Comparison of ENCODE assay signal across 37 cellular contexts in the genomic region with DNA sequence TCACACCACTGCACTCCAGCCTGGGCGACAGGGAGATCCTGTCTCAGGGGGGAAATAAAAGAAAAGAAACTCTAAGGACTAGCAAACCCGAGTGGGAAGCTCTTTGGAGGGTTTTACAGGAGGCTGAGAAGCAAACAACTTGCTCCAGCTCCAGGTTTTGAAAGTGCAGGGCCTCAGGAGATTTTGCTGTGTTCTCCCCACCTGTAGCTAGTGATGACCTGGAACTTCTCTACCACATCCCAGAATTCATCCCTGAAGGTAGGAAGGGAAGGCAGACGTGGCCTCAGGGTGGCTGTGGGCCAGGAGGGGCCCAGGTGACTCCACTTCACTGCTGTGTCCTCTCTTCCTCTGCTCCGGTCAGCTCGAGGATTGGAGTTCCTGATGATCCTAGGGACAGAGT. TPM values are rescaled to one million over a fixed set of nuclear protein-coding genes. Genes with fewer than 3 reads are reported as not detected.
"Had no signal": no experiment of that assay in that cellular context is flagged by ENCODE, and none has a peak within 500 bp of the region (broad histone marks: within the 10 kb centered on the region; RNA-seq: fewer than 3 reads in every experiment).

No MANE protein-coding gene starts in this region.

- H3K27ac ChIP-seq: adrenal gland, ascending aorta, body of pancreas, brain microvascular endothelial cell, breast epithelium, cardiac muscle cell had no signal

- ATAC-seq: activated naive CD4-positive, alpha-beta T cell treated with anti-CD3 and anti-CD28 coated beads, Interleukin-2, amount 50 U/mL, for 72 hours; activated naive CD8-positive, alpha-beta T cell treated with anti-CD3 and anti-CD28 coated beads, Interleukin-2, amount 50 U/mL, for 24 hours; activated T-cell treated with anti-CD3 and anti-CD28 coated beads, Interleukin-2, amount 50 U/mL, for 4 hours; activated T-cell treated with anti-CD3 and anti-CD28 coated beads, Interleukin-2, amount 50 U/mL, for 72 hours; activated T-helper 17 cell treated with anti-CD3 and anti-CD28 coated beads, Interleukin-2, amount 50 U/mL, for 72 hours; body of pancreas had no signal

- DNase-seq: activated effector memory CD4-positive, alpha-beta T cell treated with anti-CD3 and anti-CD28 coated beads, Interleukin-2, amount 50 U/mL, for 16 hours; activated effector memory CD4-positive, alpha-beta T cell treated with Interleukin-2 at 50 U/mL for 16 hours; activated gamma-delta T cell; activated gamma-delta T cell treated with Interleukin-2 at 50 U/mL for 16 hours; activated naive CD4-positive, alpha-beta T cell; activated naive CD4-positive, alpha-beta T cell treated with anti-CD3 and anti-CD28 coated beads for 36 hours; activated naive CD4-positive, alpha-beta T cell treated with anti-CD3 and anti-CD28 coated beads, Interleukin-2, amount 10 ng/mL, durations not matched to agents 7 days and 5 days; activated naive CD4-positive, alpha-beta T cell treated with anti-CD3 and anti-CD28 coated beads, Interleukin-2, amount 50 U/mL, for 16 hours; activated naive CD4-positive, alpha-beta T cell treated with Interleukin-2 at 50 U/mL for 16 hours; activated naive CD8-positive, alpha-beta T cell treated with anti-CD3 and anti-CD28 coated beads for 36 hours; activated naive CD8-positive, alpha-beta T cell treated with anti-CD3 and anti-CD28 coated beads, Interleukin-2, amount 10 ng/mL, durations not matched to agents 7 days and 5 days; activated naive CD8-positive, alpha-beta T cell treated with anti-CD3 and anti-CD28 coated beads, Interleukin-2, amount 50 U/mL, for 24 hours; activated T-cell treated with anti-CD3 and anti-CD28 coated beads, Interleukin-2, amount 50 U/mL, for 24 hours; activated T-cell treated with anti-CD3 and anti-CD28 coated beads, Interleukin-2, amount 50 U/mL, for 4 hours; activated T-cell treated with anti-CD3 and anti-CD28 coated beads, Interleukin-2, amount 50 U/mL, for 48 hours; activated T-cell treated with anti-CD3 and anti-CD28 coated beads, Interleukin-2, amount 50 U/mL, for 72 hours; adrenal gland; amniotic stem cell; amygdala; anterior cingulate cortex; aorta; body of pancreas; brain microvascular endothelial cell; caudate nucleus; central memory CD4-positive, alpha-beta T cell; cerebellar nuclear complex had no signal

- H3K9me3 ChIP-seq: adrenal gland, ascending aorta, body of pancreas, breast epithelium had no signal

- H3K4me3 ChIP-seq: adrenal gland, ascending aorta, body of pancreas, breast epithelium, cardiac muscle cell had no signal

- H3K27me3 ChIP-seq: ascending aorta had no signal

- H3K4me3 Mint-ChIP-seq: activated naive CD4-positive, alpha-beta T cell treated with anti-CD3 and anti-CD28 coated beads for 36 hours; activated naive CD4-positive, alpha-beta T cell treated with anti-CD3 and anti-CD28 coated beads, Interleukin-2, amount 10 ng/mL, durations not matched to agents 7 days and 5 days; activated naive CD4-positive, alpha-beta T cell treated with anti-CD3 and anti-CD28 coated beads, Interleukin-2, amount 50 U/mL, for 24 hours; activated naive CD8-positive, alpha-beta T cell; activated naive CD8-positive, alpha-beta T cell treated with anti-CD3 and anti-CD28 coated beads for 36 hours; activated naive CD8-positive, alpha-beta T cell treated with anti-CD3 and anti-CD28 coated beads, Interleukin-2, amount 10 ng/mL, durations not matched to agents 7 days and 5 days; activated naive CD8-positive, alpha-beta T cell treated with anti-CD3 and anti-CD28 coated beads, Interleukin-2, amount 50 U/mL, for 24 hours; activated T-cell treated with anti-CD3 and anti-CD28 coated beads, Interleukin-2, amount 50 U/mL, for 24 hours; activated T-cell treated with anti-CD3 and anti-CD28 coated beads, Interleukin-2, amount 50 U/mL, for 4 hours; activated T-cell treated with anti-CD3 and anti-CD28 coated beads, Interleukin-2, amount 50 U/mL, for 72 hours; activated T-helper 1 cell treated with anti-CD3 and anti-CD28 coated beads, Interleukin-12 subunit alpha, Interleukin-12 subunit beta, Interleukin-2, Interleukin-4 antibody, amounts not matched to agents 30 ng/mL and 10 ng/mL and 1 ng/mL, durations not matched to agents 14 hours and 24 hours and 36 hours; activated T-helper 17 cell treated with anti-CD3 and anti-CD28 coated beads, Interleukin-2, amount 50 U/mL, for 72 hours; brain; central memory CD8-positive, alpha-beta T cell had no signal

- H3K27me3 Mint-ChIP-seq: activated naive CD8-positive, alpha-beta T cell had no signal

- H3K27ac Mint-ChIP-seq: activated naive CD4-positive, alpha-beta T cell treated with anti-CD3 and anti-CD28 coated beads for 36 hours; activated naive CD4-positive, alpha-beta T cell treated with anti-CD3 and anti-CD28 coated beads, Interleukin-2, amount 10 ng/mL, durations not matched to agents 7 days and 5 days; activated naive CD4-positive, alpha-beta T cell treated with anti-CD3 and anti-CD28 coated beads, Interleukin-2, amount 50 U/mL, for 24 hours; activated naive CD4-positive, alpha-beta T cell treated with anti-CD3 and anti-CD28 coated beads, Interleukin-2, amount 50 U/mL, for 72 hours; activated naive CD8-positive, alpha-beta T cell; activated naive CD8-positive, alpha-beta T cell treated with anti-CD3 and anti-CD28 coated beads for 36 hours; activated naive CD8-positive, alpha-beta T cell treated with anti-CD3 and anti-CD28 coated beads, Interleukin-2, amount 10 ng/mL, durations not matched to agents 7 days and 5 days; activated naive CD8-positive, alpha-beta T cell treated with anti-CD3 and anti-CD28 coated beads, Interleukin-2, amount 50 U/mL, for 24 hours; activated T-cell treated with anti-CD3 and anti-CD28 coated beads, Interleukin-2, amount 50 U/mL, for 24 hours; activated T-cell treated with anti-CD3 and anti-CD28 coated beads, Interleukin-2, amount 50 U/mL, for 72 hours; activated T-helper 1 cell treated with anti-CD3 and anti-CD28 coated beads, Interleukin-12 subunit alpha, Interleukin-12 subunit beta, Interleukin-2, Interleukin-4 antibody, amounts not matched to agents 30 ng/mL and 10 ng/mL and 1 ng/mL, durations not matched to agents 14 hours and 24 hours and 36 hours; activated T-helper 17 cell treated with anti-CD3 and anti-CD28 coated beads, Interleukin-2, amount 50 U/mL, for 72 hours; activated T-helper 2 cell treated with anti-CD3 and anti-CD28 coated beads, Interferon-gamma antibody, Interleukin-2, Interleukin-4, amounts not matched to agents 10 μg/mL and 5 μg/mL and 100 μg/mL, durations not matched to agents 14 hours and 24 hours and 36 hours; brain had no signal

- H3K36me3 Mint-ChIP-seq: activated naive CD4-positive, alpha-beta T cell treated with anti-CD3 and anti-CD28 coated beads, Interleukin-2, amount 10 ng/mL, durations not matched to agents 7 days and 5 days; activated naive CD4-positive, alpha-beta T cell treated with anti-CD3 and anti-CD28 coated beads, Interleukin-2, amount 50 U/mL, for 24 hours; activated naive CD4-positive, alpha-beta T cell treated with anti-CD3 and anti-CD28 coated beads, Interleukin-2, amount 50 U/mL, for 72 hours; activated naive CD8-positive, alpha-beta T cell; activated naive CD8-positive, alpha-beta T cell treated with anti-CD3 and anti-CD28 coated beads for 36 hours; activated naive CD8-positive, alpha-beta T cell treated with anti-CD3 and anti-CD28 coated beads, Interleukin-2, amount 10 ng/mL, durations not matched to agents 7 days and 5 days; brain had no signal

- H3K4me1 ChIP-seq: breast epithelium had no signal

- H3K9me3 Mint-ChIP-seq: activated naive CD4-positive, alpha-beta T cell treated with anti-CD3 and anti-CD28 coated beads for 36 hours; activated naive CD4-positive, alpha-beta T cell treated with anti-CD3 and anti-CD28 coated beads, Interleukin-2, amount 10 ng/mL, durations not matched to agents 7 days and 5 days; activated naive CD4-positive, alpha-beta T cell treated with anti-CD3 and anti-CD28 coated beads, Interleukin-2, amount 50 U/mL, for 24 hours; activated naive CD4-positive, alpha-beta T cell treated with anti-CD3 and anti-CD28 coated beads, Interleukin-2, amount 50 U/mL, for 72 hours; activated naive CD8-positive, alpha-beta T cell treated with anti-CD3 and anti-CD28 coated beads for 36 hours; activated naive CD8-positive, alpha-beta T cell treated with anti-CD3 and anti-CD28 coated beads, Interleukin-2, amount 10 ng/mL, durations not matched to agents 7 days and 5 days; activated naive CD8-positive, alpha-beta T cell treated with anti-CD3 and anti-CD28 coated beads, Interleukin-2, amount 50 U/mL, for 24 hours; activated T-cell treated with anti-CD3 and anti-CD28 coated beads, Interleukin-2, amount 50 U/mL, for 24 hours; activated T-cell treated with anti-CD3 and anti-CD28 coated beads, Interleukin-2, amount 50 U/mL, for 4 hours; activated T-cell treated with anti-CD3 and anti-CD28 coated beads, Interleukin-2, amount 50 U/mL, for 72 hours; activated T-helper 1 cell treated with anti-CD3 and anti-CD28 coated beads, Interleukin-12 subunit alpha, Interleukin-12 subunit beta, Interleukin-2, Interleukin-4 antibody, amounts not matched to agents 30 ng/mL and 10 ng/mL and 1 ng/mL, durations not matched to agents 14 hours and 24 hours and 36 hours; activated T-helper 17 cell treated with anti-CD3 and anti-CD28 coated beads, Interleukin-2, amount 50 U/mL, for 72 hours; activated T-helper 2 cell treated with anti-CD3 and anti-CD28 coated beads, Interferon-gamma antibody, Interleukin-2, Interleukin-4, amounts not matched to agents 10 μg/mL and 5 μg/mL and 100 μg/mL, durations not matched to agents 14 hours and 24 hours and 36 hours; central memory CD8-positive, alpha-beta T cell had no signal

- H3K36me3 ChIP-seq: adrenal gland, ascending aorta, brain microvascular endothelial cell, breast epithelium, cardiac muscle cell had no signal

RNA-seq across cellular contexts. Expression of gene GGN, which starts 29.8 kb away (rescaled TPM):
- total RNA-seq: activated naive CD8-positive, alpha-beta T cell treated with anti-CD3 and anti-CD28 coated beads, Interleukin-2, amount 10 ng/mL, durations not matched to agents 7 days and 5 days had no signal
